In the genomic region with DNA sequence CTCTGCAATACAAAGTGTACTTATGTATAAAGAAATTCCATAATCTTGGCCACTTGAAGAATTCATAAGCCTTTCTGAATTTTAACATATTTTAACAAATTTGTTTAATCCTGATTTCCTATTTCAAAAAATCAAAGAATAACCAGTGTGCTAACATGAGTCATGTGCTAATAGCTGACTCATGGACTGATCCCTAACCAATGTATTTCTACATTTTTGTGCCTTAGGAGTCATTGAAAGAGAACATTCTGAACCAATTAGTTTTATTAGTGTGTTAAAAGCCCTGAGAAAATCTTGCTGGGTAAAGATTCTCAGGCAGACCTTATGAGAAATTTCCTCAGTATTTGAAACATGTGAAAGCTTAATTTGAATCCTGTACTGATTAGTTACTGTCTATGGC, we compare ENCODE assay signal across 10 cellular contexts.
A peak's percentile ranks its signal among the peaks of the same experiment; 100 is the strongest.
DNase-seq lines count a peak whose midpoint lies in the region; ATAC-seq and TF ChIP-seq lines count a peak whose summit lies in the region.
"Had no signal": no experiment of that assay in that cellular context is flagged by ENCODE, and none has a peak within 500 bp of the region (broad histone marks: within the 10 kb centered on the region; RNA-seq: fewer than 3 reads in every experiment).

No MANE protein-coding gene starts in this region.

- no peak for TF ChIP-seq POLR2A in gastrocnemius medialis (IDR thresholded peaks at IDR 0.05)

- H2AFZ ChIP-seq in SK-N-SH (ENCODE audit: low read depth), result 0 out of 2 replicates have a peak overlapping the region, but pooled peaks have one; percentile 47

- peak in 1 of 2 experiments; percentile 19; a peak in 1 of 4 replicates for TF ChIP-seq EP300 in SK-N-SH (IDR thresholded peaks at IDR 0.05; ENCODE audit: borderline replicate concordance in 1 of 2, low read depth in 1 of 2, low read length in 1 of 2)

- H3K27me3 ChIP-seq in SK-N-SH (ENCODE audit: insufficient read depth) (no peaks in the 10 kb centered on the region), gastrocnemius medialis (no peaks in the 10 kb centered on the region)

- no peaks in the 10 kb centered on the region for H4K20me1 ChIP-seq in SK-N-SH (ENCODE audit: insufficient read depth)

- in situ Hi-C loops in gastrocnemius medialis (cut with MboI; ENCODE audit: low sequenced_read_pairs in 4 of 4), result no loop called here

- H3K79me2 ChIP-seq in SK-N-SH (ENCODE audit: insufficient read depth), result peaks cover 24% of the 10 kb centered on the region

- TF ChIP-seq CTCF in SK-N-SH (IDR thresholded peaks at IDR 0.05) (no peak), fibroblast of the aortic adventitia (IDR thresholded peaks at IDR 0.05; ENCODE audit: insufficient read depth, low read length) (no peak), gastrocnemius medialis (IDR thresholded peaks at IDR 0.05 in 4 of 5, conservative IDR thresholded peaks at IDR 0.05 in 1 of 5) (no peak)

- CTCF ChIA-PET in SK-N-SH (lab: Yijun Ruan, JAX), result interaction anchor here (1.3 kb wide), 2 partner anchors 10 to 12 kb away, joined by 4 to 6 read pairs; no protein-coding TSS in a partner anchor

- H3K4me2 ChIP-seq in SK-N-SH, result peak overlapping the region; percentile 21; the same call in 1 of the 2 replicates

- peak overlapping the region; percentile 46; the same call in 1 of the 2 replicates for H3K9ac ChIP-seq in SK-N-SH

- peak overlapping the region; percentile 41 to 98; a peak in 3 of 4 replicates for H3K27ac ChIP-seq in SK-N-SH (ENCODE audit: low read depth in 2 of 2, low read length in 1 of 2)
- H3K27ac ChIP-seq in gastrocnemius medialis, result peak overlapping the region; percentile 4 to 25 (median 18)

- POLR2A ChIA-PET in SK-N-SH (lab: Yijun Ruan, JAX), result no interaction called here

- H3K4me3 ChIP-seq in SK-N-SH (ENCODE audit: low read depth in 2 of 2, low read length in 1 of 2) (no peak overlapping the region), fibroblast of the aortic adventitia (ENCODE audit: low read depth, low read length) (no peak overlapping the region), gastrocnemius medialis (no peak overlapping the region)

- no peak for TF ChIP-seq RAD21 in SK-N-SH (IDR thresholded peaks at IDR 0.05; ENCODE audit: low read length)

- peak; percentile 94 for DNase-seq in EH (ENCODE audit: low read depth)
- DNase-seq in SK-N-SH, result no peak
- peak; percentile 83 for DNase-seq in fibroblast of the aortic adventitia (ENCODE audit: low read depth)
- no peak for DNase-seq in gastrocnemius medialis
- no peak for DNase-seq in posterior vena cava (ENCODE audit: low spot score)
- DNase-seq in retina, result no peak
- no peak for DNase-seq in Right ventricle myocardium inferior (ENCODE audit: missing footprints)
- DNase-seq in cortex of kidney (lab: John Stamatoyannopoulos, UW), result no peak
- DNase-seq: activated CD8-positive, alpha-beta memory T cell treated with anti-CD3 and anti-CD28 coated beads, Interleukin-2, amount 50 U/mL, for 48 hours; NCI-H2171 had no signal

- ATAC-seq in gastrocnemius medialis (peak; percentile 75 to 83), Right ventricle myocardium inferior (no peak)

- H3K36me3 ChIP-seq in SK-N-SH (replicated peaks in 1 of 2; ENCODE audit: control insufficient read depth in 1 of 2, insufficient read depth in 2 of 2, low read length in 1 of 2) (peaks cover 10% of the 10 kb centered on the region in 2 experiments), gastrocnemius medialis (no peaks in the 10 kb centered on the region)

- H3K9me2 ChIP-seq in SK-N-SH, result no peaks in the 10 kb centered on the region

- H3F3A ChIP-seq in SK-N-SH (replicated peaks; ENCODE audit: insufficient read depth), result peaks cover 21% of the 10 kb centered on the region

- H3K4me1 ChIP-seq in SK-N-SH (ENCODE audit: control insufficient read depth in 1 of 2, insufficient read depth in 2 of 2, low read depth in 1 of 2, low read length in 1 of 2) (peaks cover 0 to 6% of the 10 kb centered on the region in 2 experiments; a peak in 1 of 4 replicates), gastrocnemius medialis (no peaks in the 10 kb centered on the region)

- intact Hi-C loops in gastrocnemius medialis (cut with DNase I; ENCODE audit: low total_unique reads) (no loop called here), posterior vena cava (cut with DNase I) (no loop called here), Right ventricle myocardium inferior (cut with DNase I) (no loop called here)

- no peaks in the 10 kb centered on the region for H3K9me3 ChIP-seq in SK-N-SH
- no peaks in the 10 kb centered on the region for H3K9me3 ChIP-seq in gastrocnemius medialis

TF ChIP-seq in SK-N-SH, 30 proteins besides CTCF, POLR2A, EP300 and RAD21 (continues in another document):
- TF ChIP-seq POLR2AphosphoS5 (IDR thresholded peaks at IDR 0.05; ENCODE audit: low read depth, low read length) (no peak; the same call in 1 of the 2 replicates), YY1 (IDR thresholded peaks at IDR 0.05; ENCODE audit: low read depth) (no peak), GATA2 (CRISPR knock-in tag; IDR thresholded peaks at IDR 0.05) (no peak), NFIC (IDR thresholded peaks at IDR 0.05; ENCODE audit: borderline replicate concordance) (no peak), FOSL2 (IDR thresholded peaks at IDR 0.05; ENCODE audit: borderline replicate concordance, low read depth) (peak; percentile 91), JUND (IDR thresholded peaks at IDR 0.05) (peak; percentile 80), RFX5 (IDR thresholded peaks at IDR 0.05; ENCODE audit: low read length) (no peak), REST (IDR thresholded peaks at IDR 0.05; ENCODE audit: low read depth, low read length) (no peak), MAX (IDR thresholded peaks at IDR 0.05; ENCODE audit: low read depth) (no peak), ELF1 (IDR thresholded peaks at IDR 0.05) (no peak), NRF1 (IDR thresholded peaks at IDR 0.05; ENCODE audit: low read depth, low read length) (no peak), FOXJ3 (CRISPR knock-in tag; IDR thresholded peaks at IDR 0.05) (no peak)
- TF ChIP-seq, protein P1, sequence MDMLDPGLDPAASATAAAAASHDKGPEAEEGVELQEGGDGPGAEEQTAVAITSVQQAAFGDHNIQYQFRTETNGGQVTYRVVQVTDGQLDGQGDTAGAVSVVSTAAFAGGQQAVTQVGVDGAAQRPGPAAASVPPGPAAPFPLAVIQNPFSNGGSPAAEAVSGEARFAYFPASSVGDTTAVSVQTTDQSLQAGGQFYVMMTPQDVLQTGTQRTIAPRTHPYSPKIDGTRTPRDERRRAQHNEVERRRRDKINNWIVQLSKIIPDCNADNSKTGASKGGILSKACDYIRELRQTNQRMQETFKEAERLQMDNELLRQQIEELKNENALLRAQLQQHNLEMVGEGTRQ (IDR thresholded peaks at IDR 0.05; ENCODE audit: borderline replicate concordance, low read depth, low read length), result no peak
- TF ChIP-seq, protein P2, sequence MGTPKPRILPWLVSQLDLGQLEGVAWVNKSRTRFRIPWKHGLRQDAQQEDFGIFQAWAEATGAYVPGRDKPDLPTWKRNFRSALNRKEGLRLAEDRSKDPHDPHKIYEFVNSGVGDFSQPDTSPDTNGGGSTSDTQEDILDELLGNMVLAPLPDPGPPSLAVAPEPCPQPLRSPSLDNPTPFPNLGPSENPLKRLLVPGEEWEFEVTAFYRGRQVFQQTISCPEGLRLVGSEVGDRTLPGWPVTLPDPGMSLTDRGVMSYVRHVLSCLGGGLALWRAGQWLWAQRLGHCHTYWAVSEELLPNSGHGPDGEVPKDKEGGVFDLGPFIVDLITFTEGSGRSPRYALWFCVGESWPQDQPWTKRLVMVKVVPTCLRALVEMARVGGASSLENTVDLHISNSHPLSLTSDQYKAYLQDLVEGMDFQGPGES (IDR thresholded peaks at IDR 0.05; ENCODE audit: low read depth, low read length), result no peak
- TF ChIP-seq, protein P3, sequence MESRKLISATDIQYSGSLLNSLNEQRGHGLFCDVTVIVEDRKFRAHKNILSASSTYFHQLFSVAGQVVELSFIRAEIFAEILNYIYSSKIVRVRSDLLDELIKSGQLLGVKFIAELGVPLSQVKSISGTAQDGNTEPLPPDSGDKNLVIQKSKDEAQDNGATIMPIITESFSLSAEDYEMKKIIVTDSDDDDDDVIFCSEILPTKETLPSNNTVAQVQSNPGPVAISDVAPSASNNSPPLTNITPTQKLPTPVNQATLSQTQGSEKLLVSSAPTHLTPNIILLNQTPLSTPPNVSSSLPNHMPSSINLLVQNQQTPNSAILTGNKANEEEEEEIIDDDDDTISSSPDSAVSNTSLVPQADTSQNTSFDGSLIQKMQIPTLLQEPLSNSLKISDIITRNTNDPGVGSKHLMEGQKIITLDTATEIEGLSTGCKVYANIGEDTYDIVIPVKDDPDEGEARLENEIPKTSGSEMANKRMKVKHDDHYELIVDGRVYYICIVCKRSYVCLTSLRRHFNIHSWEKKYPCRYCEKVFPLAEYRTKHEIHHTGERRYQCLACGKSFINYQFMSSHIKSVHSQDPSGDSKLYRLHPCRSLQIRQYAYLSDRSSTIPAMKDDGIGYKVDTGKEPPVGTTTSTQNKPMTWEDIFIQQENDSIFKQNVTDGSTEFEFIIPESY (IDR thresholded peaks at IDR 0.05; ENCODE audit: borderline replicate concordance, low read depth), result no peak

Comparison
In these comparisons a context has a peak if more than half of its experiments do, and no peak if none do; other contexts are left out.
1. DNase-seq: peak in EH (single experiment) and fibroblast of the aortic adventitia (single experiment); none in SK-N-SH (single experiment), gastrocnemius medialis (0 of 2), posterior vena cava (single experiment), retina (single experiment), Right ventricle myocardium inferior (single experiment) and cortex of kidney (single experiment).